In genomic region chr1:89865498-89866385, GRCh38 we compare ENCODE assay signal across 13 cellular contexts. TPM values are rescaled to one million over a fixed set of nuclear protein-coding genes. Genes with fewer than 3 reads are reported as not detected.
DNase-seq lines count a peak whose midpoint lies in the region; ATAC-seq, FAIRE-seq and TF ChIP-seq lines count a peak whose summit lies in the region.
"Had no signal": no experiment of that assay in that cellular context is flagged by ENCODE, and none has a peak within 500 bp of the region (broad histone marks: within the 10 kb centered on the region; RNA-seq: fewer than 3 reads in every experiment).

No MANE protein-coding gene starts in this region.

- peak overlapping the region; percentile 14 for H3K27ac ChIP-seq in A673 (ENCODE audit: low read depth, low read length, poor library complexity, severe bottlenecking)
- peak overlapping the region; percentile 31 to 81 (median 71) for H3K27ac ChIP-seq in adrenal gland
- H3K27ac ChIP-seq: ascending aorta had no signal

- TF ChIP-seq CTCF in A673 (conservative IDR thresholded peaks at IDR 0.05; ENCODE audit: low read depth, low read length) (no peak), adrenal gland (IDR thresholded peaks at IDR 0.05) (no peak)

- H3K27me3 ChIP-seq in A673 (replicated peaks; ENCODE audit: insufficient read depth, low read depth, low read length, poor library complexity) (no peaks in the 10 kb centered on the region), adrenal gland (no peaks in the 10 kb centered on the region)
- H3K27me3 ChIP-seq: ascending aorta had no signal

- H3K36me3 ChIP-seq in A673 (ENCODE audit: insufficient read depth, low read length, poor library complexity, severe bottlenecking) (peaks cover 11% of the 10 kb centered on the region), adrenal gland (replicated peaks in 1 of 2) (no peaks in the 10 kb centered on the region)
- H3K36me3 ChIP-seq: ascending aorta had no signal

- WGBS in adrenal gland, 4 donors: 35 to 46% (median 44%) methylated on average over 4 of the region's 4 CpGs

- POLR2A ChIA-PET in A673 (lab: Charles Lee; ENCODE audit: low non-redundant PET): no interaction called here

- no peak for ATAC-seq in GM21447 (IDR thresholded peaks at IDR 0.05; ENCODE audit: unreplicated experiment)
- ATAC-seq in HG03139 (IDR thresholded peaks at IDR 0.05; ENCODE audit: unreplicated experiment): no peak

- intact Hi-C loops in A673 (cut with micrococcal nuclease; ENCODE audit: unreplicated experiment) (no loop called here), adrenal gland (cut with DNase I) (no loop called here)

- BruUV-seq in A673 (replicated peaks; lab: Mats Ljungman, UMichigan): no TSS peak

- H3K4me1 ChIP-seq in A673 (ENCODE audit: insufficient read depth, low read length, poor library complexity, severe bottlenecking) (peaks cover 52% of the 10 kb centered on the region), adrenal gland (replicated peaks in 1 of 2) (peaks cover 18 to 23% of the 10 kb centered on the region in 2 donors)
- H3K4me1 ChIP-seq: ascending aorta had no signal

- H3K9me3 ChIP-seq in A673 (ENCODE audit: low read depth, low read length, poor library complexity, severe bottlenecking) (no peaks in the 10 kb centered on the region), adrenal gland (replicated peaks in 1 of 3) (no peaks in the 10 kb centered on the region)
- H3K9me3 ChIP-seq: ascending aorta had no signal

- no peak overlapping the region for H3K4me3 ChIP-seq in A673 (ENCODE audit: low read depth, low read length, poor library complexity, severe bottlenecking)
- peak overlapping the region in 1 of 4 donors; percentile 19 for H3K4me3 ChIP-seq in adrenal gland
- H3K4me3 ChIP-seq: ascending aorta had no signal

- TF ChIP-seq POLR2A in H54 (IDR thresholded peaks at IDR 0.05; ENCODE audit: low read depth, low read length) (no peak), adrenal gland (IDR thresholded peaks at IDR 0.05) (no peak)

- CTCF ChIA-PET in A673 (lab: Charles Lee): no interaction called here

- DNase-seq in A673 (ENCODE audit: low spot score) (peak; percentile 65), H54 (ENCODE audit: insufficient read length, low spot score) (no peak), adrenal gland (peak in 2 of 7 donors; percentile 39 to 43), hepatic stellate cell (ENCODE audit: low spot score) (peak; percentile 8), NCI-H2196 treated with DMSO at 0.1 percent for 48 hours (lab: John Stamatoyannopoulos, UW; ENCODE audit: unreplicated experiment) (no peak), NCI-H446 (lab: John Stamatoyannopoulos, UW) (no peak)
- DNase-seq: COR-L47, hippocampal formation, NCI-H69, nucleus accumbens had no signal

- FAIRE-seq in H54 (lab: Jason Lieb, UNC): peak; percentile 88

RNA-seq across cellular contexts. Expression of gene LRRC8D, which starts 44.9 kb away (rescaled TPM):
- 59.4 and 67.5 TPM in 2 replicates for total RNA-seq in A673 (2021)
- total RNA-seq in adrenal gland: 10 to 100 TPM; 40.9 to 79.8 (median 62.9) TPM
- polyA plus RNA-seq in adrenal gland: 10 to 100 TPM; 13.9 to 66.8 (median 20.5) TPM

Comparison
In these comparisons a context has a peak if more than half of its experiments do, and no peak if none do; other contexts are left out.
1. DNase-seq: peak in A673 (single experiment) and hepatic stellate cell (single experiment); none in H54 (single experiment), NCI-H2196 treated with DMSO at 0.1 percent for 48 hours (single experiment) and NCI-H446 (0 of 2).